ENCODE assay signal across 15 cellular contexts in genomic region chr5:34895641-34896419, GRCh38. TPM values are rescaled to one million over a fixed set of nuclear protein-coding genes. Genes with fewer than 3 reads are reported as not detected.
"Had no signal": no experiment of that assay in that cellular context is flagged by ENCODE, and none has a peak within 500 bp of the region (broad histone marks: within the 10 kb centered on the region; RNA-seq: fewer than 3 reads in every experiment).

No MANE protein-coding gene starts in this region.

- H3K9me3 ChIP-seq: prostate gland, right lobe of liver, SK-N-SH had no signal

- H3K27me3 Mint-ChIP-seq: activated naive CD8-positive, alpha-beta T cell had no signal

- DNase-seq: activated gamma-delta T cell; activated T-cell treated with anti-CD3 and anti-CD28 coated beads, Interleukin-2, amount 50 U/mL, for 4 hours; aorta; foreskin keratinocyte; occipital lobe; right lobe of liver; SK-N-SH; stimulated activated CD4-positive, alpha-beta T cell treated with anti-CD3 and anti-CD28 coated beads, Interleukin-12 subunit alpha, Interleukin-12 subunit beta, amount 100 ng/mL, for 4 hours; stimulated activated naive CD4-positive, alpha-beta T cell treated with Interleukin-2 at 50 U/mL for 16 hours; trophoblast cell had no signal

- H3K4me3 Mint-ChIP-seq: activated naive CD8-positive, alpha-beta T cell; activated T-cell treated with anti-CD3 and anti-CD28 coated beads, Interleukin-2, amount 50 U/mL, for 4 hours; natural killer cell treated with Interleukin-12 subunit alpha and Interleukin-12 subunit beta and Interleukin-15 and Interleukin-18, amount 100 ng/mL, for 72 hours had no signal

- H3K27ac Mint-ChIP-seq: activated naive CD8-positive, alpha-beta T cell; natural killer cell treated with Interleukin-12 subunit alpha and Interleukin-12 subunit beta and Interleukin-15 and Interleukin-18, amount 100 ng/mL, for 72 hours had no signal

- ATAC-seq: activated CD4-positive, CD25-positive, alpha-beta regulatory T cell treated with anti-CD3 and anti-CD28 coated beads, Interleukin-2, amount 50 U/mL, for 24 hours; activated T-cell treated with anti-CD3 and anti-CD28 coated beads, Interleukin-2, amount 50 U/mL, for 4 hours; foreskin keratinocyte; natural killer cell treated with Interleukin-12 subunit alpha and Interleukin-12 subunit beta and Interleukin-15 and Interleukin-18, amount 100 ng/mL, for 72 hours; right lobe of liver had no signal

- H3K9ac ChIP-seq: SK-N-SH had no signal

- H3K36me3 ChIP-seq: prostate gland, right lobe of liver had no signal

- H3K4me3 ChIP-seq: prostate gland, right lobe of liver had no signal

- H3K4me1 ChIP-seq: prostate gland, right lobe of liver had no signal

- H3K9me3 Mint-ChIP-seq: activated T-cell treated with anti-CD3 and anti-CD28 coated beads, Interleukin-2, amount 50 U/mL, for 4 hours; natural killer cell treated with Interleukin-12 subunit alpha and Interleukin-12 subunit beta and Interleukin-15 and Interleukin-18, amount 100 ng/mL, for 72 hours had no signal

- H3K27me3 ChIP-seq: right lobe of liver had no signal

- H3K27ac ChIP-seq: foreskin keratinocyte, prostate gland, right lobe of liver had no signal

- H3K36me3 Mint-ChIP-seq: natural killer cell treated with Interleukin-12 subunit alpha and Interleukin-12 subunit beta and Interleukin-15 and Interleukin-18, amount 100 ng/mL, for 72 hours had no signal

RNA-seq across cellular contexts. Expression of gene TTC23L, which starts 56.9 kb away (rescaled TPM):
- total RNA-seq: lung microvascular endothelial cell; natural killer cell treated with Interleukin-12 subunit alpha and Interleukin-12 subunit beta and Interleukin-15 and Interleukin-18, amount 100 ng/mL, for 72 hours had no signal
- polyA plus RNA-seq: foreskin keratinocyte had no signal
